1 cellular context compared by ENCODE assay signal in the genomic region with DNA sequence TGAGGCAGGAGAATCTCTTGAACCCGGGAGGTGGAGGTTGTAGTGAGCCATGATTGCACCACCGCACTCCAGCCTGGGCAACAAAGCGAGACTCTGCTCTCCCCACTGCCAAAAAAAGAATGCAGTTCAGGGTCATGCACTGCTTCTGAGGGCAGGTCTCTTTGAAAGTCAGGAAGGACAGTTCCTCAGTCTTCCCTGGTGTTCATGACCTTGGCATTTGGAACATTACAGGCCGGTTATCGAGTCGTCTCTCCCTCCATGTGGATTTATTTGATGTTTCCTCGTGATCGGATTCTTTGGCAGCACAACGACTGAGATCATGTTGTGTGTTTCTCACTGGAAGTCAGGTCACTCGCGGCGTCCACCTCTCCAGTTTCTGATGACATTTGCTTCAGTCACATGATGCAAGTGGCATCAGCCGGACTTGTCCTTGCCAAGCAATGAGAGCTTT.
TF ChIP-seq lines count a peak whose summit lies in the region.

No MANE protein-coding gene starts in this region.

TF ChIP-seq in HepG2, 621 proteins besides CTCF, POLR2A, EP300 and RAD21 (continued from another document and continues in another):
- no peak for TF ChIP-seq THAP9 (CRISPR knock-in tag; IDR thresholded peaks at IDR 0.05; ENCODE audit: borderline replicate concordance)
- peak; percentile 83 for TF ChIP-seq TEAD3 (CRISPR knock-in tag; optimal IDR thresholded peaks at IDR 0.05; ENCODE audit: borderline replicate concordance)
- TF ChIP-seq, protein P1, sequence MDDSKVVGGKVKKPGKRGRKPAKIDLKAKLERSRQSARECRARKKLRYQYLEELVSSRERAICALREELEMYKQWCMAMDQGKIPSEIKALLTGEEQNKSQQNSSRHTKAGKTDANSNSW (CRISPR knock-in tag; IDR thresholded peaks at IDR 0.05; ENCODE audit: borderline replicate concordance) = no peak
- no peak for TF ChIP-seq NFIC (IDR thresholded peaks at IDR 0.05; ENCODE audit: low read length)
- 0 out of 2 replicates have a peak, but pooled peaks have one; percentile 21 for TF ChIP-seq KDM6A (CRISPR knock-in tag; IDR thresholded peaks at IDR 0.05; ENCODE audit: low read depth)
- TF ChIP-seq ATF4 (CRISPR knock-in tag; IDR thresholded peaks at IDR 0.05) = peak in 1 of 2 experiments; percentile 88; a peak in 2 of 4 replicates
- TF ChIP-seq POLR2AphosphoS5 (IDR thresholded peaks at IDR 0.05; ENCODE audit: low read depth, low read length) = no peak
- TF ChIP-seq HMG20A (CRISPR knock-in tag; IDR thresholded peaks at IDR 0.05; ENCODE audit: borderline replicate concordance) = peak; percentile 70; the same call in 1 of the 2 replicates
- TF ChIP-seq HBP1 (CRISPR knock-in tag; IDR thresholded peaks at IDR 0.05; ENCODE audit: low read depth) = peak; percentile 45; the same call in 1 of the 2 replicates
- TF ChIP-seq ETV6 (CRISPR knock-in tag; conservative IDR thresholded peaks at IDR 0.05) = no peak
- 0 out of 2 replicates have a peak, but pooled peaks have one; percentile 30 for TF ChIP-seq ZMYM2 (CRISPR knock-in tag; IDR thresholded peaks at IDR 0.05)
- no peak for TF ChIP-seq JUND (CRISPR knock-in tag; IDR thresholded peaks at IDR 0.05)
- peak; percentile 9; the same call in 1 of the 2 replicates for TF ChIP-seq CREB1 (IDR thresholded peaks at IDR 0.05)
- no peak for TF ChIP-seq CREB1 (CRISPR knock-in tag; IDR thresholded peaks at IDR 0.05)
- peak; percentile 23; the same call in 1 of the 2 replicates for TF ChIP-seq JUN (CRISPR knock-in tag; IDR thresholded peaks at IDR 0.05)
- no peak for TF ChIP-seq ZNF672 (CRISPR knock-in tag; IDR thresholded peaks at IDR 0.05)
- no peak for TF ChIP-seq ZNF460 (CRISPR knock-in tag; IDR thresholded peaks at IDR 0.05; ENCODE audit: borderline replicate concordance)
- TF ChIP-seq PAF1 (CRISPR knock-in tag; IDR thresholded peaks at IDR 0.05) = no peak
- no peak for TF ChIP-seq ZSCAN22 (CRISPR knock-in tag; IDR thresholded peaks at IDR 0.05)
- TF ChIP-seq HNRNPUL1 (IDR thresholded peaks at IDR 0.05; ENCODE audit: low read depth, low read length) = no peak
- peak; percentile 45; the same call in 1 of the 2 replicates for TF ChIP-seq ONECUT2 (CRISPR knock-in tag; IDR thresholded peaks at IDR 0.05)
- TF ChIP-seq HNRNPL (IDR thresholded peaks at IDR 0.05; ENCODE audit: low read depth, low read length) = no peak
- TF ChIP-seq BCL6 (CRISPR knock-in tag; IDR thresholded peaks at IDR 0.05) = peak; percentile 94
- no peak for TF ChIP-seq ZNF136 (CRISPR knock-in tag; IDR thresholded peaks at IDR 0.05; ENCODE audit: low read depth)
- no peak for TF ChIP-seq CBX1 (IDR thresholded peaks at IDR 0.05; ENCODE audit: low read depth)
- no peak for TF ChIP-seq ZNF282 (IDR thresholded peaks at IDR 0.05; ENCODE audit: partially characterized antibody)
- no peak for TF ChIP-seq ZNF569 (CRISPR knock-in tag; IDR thresholded peaks at IDR 0.05; ENCODE audit: borderline replicate concordance)
- TF ChIP-seq ISX (CRISPR knock-in tag; conservative IDR thresholded peaks at IDR 0.05) = no peak
- no peak for TF ChIP-seq ZNF337 (CRISPR knock-in tag; IDR thresholded peaks at IDR 0.05; ENCODE audit: borderline replicate concordance, low read depth)
- peak; percentile 82 for TF ChIP-seq MED1 (CRISPR knock-in tag; IDR thresholded peaks at IDR 0.05)
- no peak for TF ChIP-seq ZSCAN9 (CRISPR knock-in tag; IDR thresholded peaks at IDR 0.05; ENCODE audit: borderline replicate concordance)
- TF ChIP-seq CREB3 (CRISPR knock-in tag; IDR thresholded peaks at IDR 0.05) = no peak
- TF ChIP-seq ZFP62 (CRISPR knock-in tag; IDR thresholded peaks at IDR 0.05) = no peak
- 0 out of 2 replicates have a peak, but pooled peaks have one; percentile 13 for TF ChIP-seq MIXL1 (CRISPR knock-in tag; IDR thresholded peaks at IDR 0.05)
- TF ChIP-seq ZNF644 (CRISPR knock-in tag; IDR thresholded peaks at IDR 0.05; ENCODE audit: low read depth) = 0 out of 2 replicates have a peak, but pooled peaks have one; percentile 17
- TF ChIP-seq ZNF468 (CRISPR knock-in tag; IDR thresholded peaks at IDR 0.05) = no peak
- TF ChIP-seq MYC (CRISPR knock-in tag; IDR thresholded peaks at IDR 0.05; ENCODE audit: borderline replicate concordance) = no peak
- TF ChIP-seq ZNF670 (CRISPR knock-in tag; IDR thresholded peaks at IDR 0.05; ENCODE audit: borderline replicate concordance) = no peak
- peak; percentile 50; the same call in 1 of the 2 replicates for TF ChIP-seq ZBTB3 (CRISPR knock-in tag; IDR thresholded peaks at IDR 0.05; ENCODE audit: borderline replicate concordance, low read depth)
- TF ChIP-seq USF2 (IDR thresholded peaks at IDR 0.05; ENCODE audit: low read depth, low read length) = peak; percentile 73
- TF ChIP-seq USF2 (CRISPR knock-in tag; IDR thresholded peaks at IDR 0.05; ENCODE audit: borderline replicate concordance) = no peak; the same call in 1 of the 2 replicates
- TF ChIP-seq ZSCAN20 (CRISPR knock-in tag; IDR thresholded peaks at IDR 0.05; ENCODE audit: borderline replicate concordance) = no peak
- TF ChIP-seq NCOA1 (CRISPR knock-in tag; IDR thresholded peaks at IDR 0.05) = no peak
- TF ChIP-seq DNMT1 (CRISPR knock-in tag; IDR thresholded peaks at IDR 0.05) = no peak
- TF ChIP-seq CEBPG (CRISPR knock-in tag; IDR thresholded peaks at IDR 0.05) = peak; percentile 36; the same call in 1 of the 2 replicates
- no peak for TF ChIP-seq ZNF484 (CRISPR knock-in tag; IDR thresholded peaks at IDR 0.05; ENCODE audit: borderline replicate concordance, low read depth)
- TF ChIP-seq, protein P2, sequence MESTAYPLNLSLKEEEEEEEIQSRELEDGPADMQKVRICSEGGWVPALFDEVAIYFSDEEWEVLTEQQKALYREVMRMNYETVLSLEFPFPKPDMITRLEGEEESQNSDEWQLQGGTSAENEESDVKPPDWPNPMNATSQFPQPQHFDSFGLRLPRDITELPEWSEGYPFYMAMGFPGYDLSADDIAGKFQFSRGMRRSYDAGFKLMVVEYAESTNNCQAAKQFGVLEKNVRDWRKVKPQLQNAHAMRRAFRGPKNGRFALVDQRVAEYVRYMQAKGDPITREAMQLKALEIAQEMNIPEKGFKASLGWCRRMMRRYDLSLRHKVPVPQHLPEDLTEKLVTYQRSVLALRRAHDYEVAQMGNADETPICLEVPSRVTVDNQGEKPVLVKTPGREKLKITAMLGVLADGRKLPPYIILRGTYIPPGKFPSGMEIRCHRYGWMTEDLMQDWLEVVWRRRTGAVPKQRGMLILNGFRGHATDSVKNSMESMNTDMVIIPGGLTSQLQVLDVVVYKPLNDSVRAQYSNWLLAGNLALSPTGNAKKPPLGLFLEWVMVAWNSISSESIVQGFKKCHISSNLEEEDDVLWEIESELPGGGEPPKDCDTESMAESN (CRISPR knock-in tag; conservative IDR thresholded peaks at IDR 0.05) = no peak
- TF ChIP-seq MZF1 (CRISPR knock-in tag; IDR thresholded peaks at IDR 0.05; ENCODE audit: borderline replicate concordance) = no peak
- TF ChIP-seq ZNF326 (CRISPR knock-in tag; IDR thresholded peaks at IDR 0.05; ENCODE audit: borderline replicate concordance) = no peak
- peak; percentile 53; the same call in 1 of the 2 replicates for TF ChIP-seq GATAD2A (CRISPR knock-in tag; IDR thresholded peaks at IDR 0.05)
- no peak for TF ChIP-seq ZNF703 (CRISPR knock-in tag; IDR thresholded peaks at IDR 0.05; ENCODE audit: borderline replicate concordance)
- TF ChIP-seq SKI (IDR thresholded peaks at IDR 0.05; ENCODE audit: partially characterized antibody) = peak; percentile 98
- TF ChIP-seq, protein P3, sequence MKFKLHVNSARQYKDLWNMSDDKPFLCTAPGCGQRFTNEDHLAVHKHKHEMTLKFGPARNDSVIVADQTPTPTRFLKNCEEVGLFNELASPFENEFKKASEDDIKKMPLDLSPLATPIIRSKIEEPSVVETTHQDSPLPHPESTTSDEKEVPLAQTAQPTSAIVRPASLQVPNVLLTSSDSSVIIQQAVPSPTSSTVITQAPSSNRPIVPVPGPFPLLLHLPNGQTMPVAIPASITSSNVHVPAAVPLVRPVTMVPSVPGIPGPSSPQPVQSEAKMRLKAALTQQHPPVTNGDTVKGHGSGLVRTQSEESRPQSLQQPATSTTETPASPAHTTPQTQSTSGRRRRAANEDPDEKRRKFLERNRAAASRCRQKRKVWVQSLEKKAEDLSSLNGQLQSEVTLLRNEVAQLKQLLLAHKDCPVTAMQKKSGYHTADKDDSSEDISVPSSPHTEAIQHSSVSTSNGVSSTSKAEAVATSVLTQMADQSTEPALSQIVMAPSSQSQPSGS (CRISPR knock-in tag; IDR thresholded peaks at IDR 0.05) = no peak
- TF ChIP-seq TRAFD1 (CRISPR knock-in tag; IDR thresholded peaks at IDR 0.05; ENCODE audit: borderline replicate concordance) = no peak
- no peak for TF ChIP-seq AKAP8 (CRISPR knock-in tag; IDR thresholded peaks at IDR 0.05)
- TF ChIP-seq XBP1 (CRISPR knock-in tag; IDR thresholded peaks at IDR 0.05) = no peak
